In the genomic region with DNA sequence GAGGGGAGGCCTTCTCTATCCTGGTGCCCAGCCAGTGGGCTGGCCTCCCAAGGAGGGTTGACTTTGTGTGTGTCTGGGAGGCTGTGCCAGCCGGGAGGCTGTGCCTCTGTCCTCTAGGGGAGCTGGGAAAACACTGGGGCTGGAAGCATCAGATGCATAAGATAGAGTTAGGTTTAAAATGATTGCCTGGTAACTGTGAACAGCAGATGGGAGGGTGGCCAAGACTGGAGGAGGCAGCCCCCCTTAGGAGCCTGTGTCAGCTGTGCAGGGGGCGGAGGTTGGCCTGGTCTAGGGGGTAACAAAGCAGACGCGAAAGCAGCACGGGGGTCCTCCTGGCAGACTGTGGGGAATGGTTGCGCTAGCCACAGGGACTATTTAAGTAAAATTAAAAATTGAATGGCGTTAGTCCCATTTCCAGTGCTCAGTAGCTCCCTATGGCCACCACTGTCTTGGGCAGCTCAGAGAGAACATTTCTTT, we compare ENCODE assay signal across 8 cellular contexts. TPM values are rescaled to one million over a fixed set of nuclear protein-coding genes. Genes with fewer than 3 reads are reported as not detected.
DNase-seq lines count a peak whose midpoint lies in the region; ATAC-seq and TF ChIP-seq lines count a peak whose summit lies in the region.

No MANE protein-coding gene starts in this region.

- CTCF ChIA-PET in CD4-positive, alpha-beta T cell (lab: Charles Lee) = interaction anchor here (1.2 to 3.3 kb wide), 5 partner anchors 15 to 175 kb away, joined by 3 to 19 read pairs (median 15); partner anchors contain the start of genes D2HGDH and DTYMK

- intact Hi-C loops in CD4-positive, alpha-beta T cell (cut with DNase I, micrococcal nuclease) = loop anchor here (5.0 to 10.0 kb wide), 6 partner anchors 66 to 1136 kb away; partner anchors contain the start of genes ATG4B (in 1 of the 2), FARP2 (in 1 of the 2), RNPEPL1 (in 1 of the 2) and THAP4 (in 1 of the 2)
- intact Hi-C loops in uterus (cut with DNase I; ENCODE audit: low total_unique reads) = no loop called here

- no peaks in the 10 kb centered on the region for H4K20me1 ChIP-seq in KMS-11 (ENCODE audit: insufficient read depth)

- no peak for DNase-seq in CD4-positive, alpha-beta T cell
- DNase-seq in lung (ENCODE audit: low spot score) = no peak
- DNase-seq in uterus = no peak
- no peak for DNase-seq in medulla oblongata (ENCODE audit: extremely low spot score)

- H3K27ac Mint-ChIP-seq in CD4-positive, alpha-beta T cell = peak overlapping the region; percentile 87
- peak overlapping the region; percentile 88 to 97 (median 92) for H3K27ac Mint-ChIP-seq in brain

- POLR2A ChIA-PET in CD4-positive, alpha-beta T cell (lab: Charles Lee) = interaction anchor here (0.6 to 8.1 kb wide), 3 partner anchors 15 to 76 kb away, joined by 3 to 179 read pairs (median 4); partner anchors contain the start of genes D2HGDH and DTYMK

- H3K27me3 Mint-ChIP-seq in CD4-positive, alpha-beta T cell = no peaks in the 10 kb centered on the region
- peaks cover 4% of the 10 kb centered on the region for H3K27me3 Mint-ChIP-seq in brain

- H3K4me2 ChIP-seq in KMS-11 = peak overlapping the region; percentile 95

- H3K79me2 ChIP-seq in KMS-11 (ENCODE audit: insufficient read depth, low read depth) = peaks cover 8% of the 10 kb centered on the region

- ATAC-seq in CD4-positive, alpha-beta T cell (ENCODE audit: poor library complexity) = no peak
- ATAC-seq in lung (ENCODE audit: insufficient read depth, low FRiP score) = no peak
- ATAC-seq in GM18498 (IDR thresholded peaks at IDR 0.05; ENCODE audit: unreplicated experiment) = no peak
- no peak for ATAC-seq in HG02571 (IDR thresholded peaks at IDR 0.05; ENCODE audit: unreplicated experiment)

- peaks cover 28% of the 10 kb centered on the region for H3K4me1 Mint-ChIP-seq in CD4-positive, alpha-beta T cell (ENCODE audit: low read depth)
- peaks cover 23% of the 10 kb centered on the region for H3K4me1 Mint-ChIP-seq in brain

- H3K9me3 Mint-ChIP-seq in CD4-positive, alpha-beta T cell = no peaks in the 10 kb centered on the region
- H3K9me3 Mint-ChIP-seq in brain = peaks cover 3 to 20% (median 8%) of the 10 kb centered on the region in 5 experiments

- H3K4me3 ChIP-seq in KMS-11 (IDR thresholded peaks at IDR 0.05; ENCODE audit: insufficient read depth, low read depth, low read length) (no peak overlapping the region), lung (peak overlapping the region; percentile 59), uterus (peak overlapping the region; percentile 39 to 80)

- H3K27ac ChIP-seq in CD4-positive, alpha-beta T cell (ENCODE audit: low read depth, low read length) = peak overlapping the region; percentile 64
- H3K27ac ChIP-seq in KMS-11 (0 out of 2 replicates have a peak overlapping the region, but pooled peaks have one; percentile 20), lung (ENCODE audit: low read depth in 1 of 2, low read length in 1 of 2) (no peak overlapping the region), uterus (peak overlapping the region; percentile 29 to 91)

- peaks cover 3% of the 10 kb centered on the region; the same call in 1 of the 2 replicates for H3K36me3 ChIP-seq in KMS-11 (ENCODE audit: insufficient read depth)
- peaks cover 0 to 12% of the 10 kb centered on the region in 2 donors for H3K36me3 ChIP-seq in lung (ENCODE audit: control insufficient read depth in 2 of 2, insufficient read depth in 2 of 2, low read length in 2 of 2)
- no peaks in the 10 kb centered on the region for H3K36me3 ChIP-seq in uterus

- peaks cover 49% of the 10 kb centered on the region for H3K36me3 Mint-ChIP-seq in CD4-positive, alpha-beta T cell (ENCODE audit: low read depth)
- peaks cover 50% of the 10 kb centered on the region for H3K36me3 Mint-ChIP-seq in brain

- no peaks in the 10 kb centered on the region for H3K27me3 ChIP-seq in CD4-positive, alpha-beta T cell (ENCODE audit: control insufficient read depth, insufficient read depth, low read length)
- no peaks in the 10 kb centered on the region for H3K27me3 ChIP-seq in KMS-11 (ENCODE audit: insufficient read depth, low read depth)
- H3K27me3 ChIP-seq in lung (ENCODE audit: control insufficient read depth, insufficient read depth) = no peaks in the 10 kb centered on the region
- no peaks in the 10 kb centered on the region for H3K27me3 ChIP-seq in uterus

- peak overlapping the region; percentile 58; the same call in 1 of the 2 replicates for H3K9ac ChIP-seq in KMS-11

- no peaks in the 10 kb centered on the region for H3K9me3 ChIP-seq in CD4-positive, alpha-beta T cell (ENCODE audit: control insufficient read depth, low read length)
- no peaks in the 10 kb centered on the region for H3K9me3 ChIP-seq in lung (ENCODE audit: control insufficient read depth in 2 of 2, insufficient read depth in 1 of 2, low read length in 1 of 2)
- no peaks in the 10 kb centered on the region for H3K9me3 ChIP-seq in uterus

- H2AFZ ChIP-seq in KMS-11 (ENCODE audit: low read depth) = 0 out of 2 replicates have a peak overlapping the region, but pooled peaks have one; percentile 38

- H3K4me3 Mint-ChIP-seq in CD4-positive, alpha-beta T cell = peak overlapping the region; percentile 93
- peak overlapping the region; percentile 92 to 96 (median 95) for H3K4me3 Mint-ChIP-seq in brain

- no peak for TF ChIP-seq POLR2A in uterus (IDR thresholded peaks at IDR 0.05)

- whole genome bisulfite sequencing in lung, 2 donors = 68 to 72% methylated on average over 7 of the region's 7 CpGs

- TF ChIP-seq CTCF in CD4-positive, alpha-beta T cell (IDR thresholded peaks at IDR 0.05) = no peak
- TF ChIP-seq CTCF in KMS-11 (conservative IDR thresholded peaks at IDR 0.05; ENCODE audit: low read depth, low read length) (no peak), brain (conservative IDR thresholded peaks at IDR 0.05) (no peak), lung (IDR thresholded peaks at IDR 0.05; ENCODE audit: control extremely low read depth, extremely low read depth) (no peak), uterus (IDR thresholded peaks at IDR 0.05) (no peak)

- H3K4me1 ChIP-seq in KMS-11 (ENCODE audit: low read depth, poor library complexity, severe bottlenecking) (peaks cover 12% of the 10 kb centered on the region), lung (ENCODE audit: control insufficient read depth in 2 of 2, insufficient read depth in 2 of 2, low read length in 2 of 2) (peaks cover 0 to 5% of the 10 kb centered on the region in 2 donors), uterus (peaks cover 0 to 6% of the 10 kb centered on the region in 2 donors)

RNA-seq across cellular contexts. Expression of gene ING5, which starts 1.3 kb away (rescaled TPM):
- 10 to 100 TPM; 51.2 to 51.3 TPM for total RNA-seq in CD4-positive, alpha-beta T cell
- polyA plus RNA-seq in brain (ENCODE audit: insufficient read depth, low read depth, low replicate concordance) (26.1 TPM), lung (10 to 100 TPM; 19.2 to 32.4 TPM)
- total RNA-seq in lung (10 to 100 TPM; 29.8 to 46.8 TPM), uterus (10 to 100 TPM in 3 of 4 donors, 1 to 10 TPM in 1; 6.8 to 50.0 (median 27.9) TPM)

RNA-seq across cellular contexts. Expression of gene DTYMK, which starts 16.6 kb away (rescaled TPM):
- 1 to 10 TPM; 4.8 to 6.0 TPM for total RNA-seq in CD4-positive, alpha-beta T cell
- polyA plus RNA-seq in brain (ENCODE audit: insufficient read depth, low read depth, low replicate concordance) (61.0 TPM), lung (10 to 100 TPM; 15.6 to 21.9 TPM)
- total RNA-seq in lung (10 to 100 TPM; 17.4 to 24.3 TPM), uterus (10 to 100 TPM in 1 of 4 donors, 1 to 10 TPM in 2, under 1 TPM in 1; 0.59 to 17.8 (median 8.4) TPM)

RNA-seq across cellular contexts. Expression of gene D2HGDH, which starts 31.3 kb away (rescaled TPM):
- total RNA-seq in CD4-positive, alpha-beta T cell = 10 to 100 TPM; 27.6 to 30.6 TPM
- 5.2 TPM for polyA plus RNA-seq in brain (ENCODE audit: insufficient read depth, low read depth, low replicate concordance)
- 10 to 100 TPM; 22.2 to 45.3 TPM for total RNA-seq in lung
- polyA plus RNA-seq in lung = 10 to 100 TPM; 12.2 to 32.2 TPM
- 10 to 100 TPM in 2 of 4 donors, 1 to 10 TPM in 2; 5.3 to 54.4 (median 13.7) TPM for total RNA-seq in uterus

Comparison
In these comparisons a context has a peak if more than half of its experiments do, and no peak if none do; other contexts are left out.
1. H3K27ac ChIP-seq: peak in CD4-positive, alpha-beta T cell (single experiment), KMS-11 (single experiment) and uterus (2 of 2); none in lung (0 of 2).